In the genomic region with DNA sequence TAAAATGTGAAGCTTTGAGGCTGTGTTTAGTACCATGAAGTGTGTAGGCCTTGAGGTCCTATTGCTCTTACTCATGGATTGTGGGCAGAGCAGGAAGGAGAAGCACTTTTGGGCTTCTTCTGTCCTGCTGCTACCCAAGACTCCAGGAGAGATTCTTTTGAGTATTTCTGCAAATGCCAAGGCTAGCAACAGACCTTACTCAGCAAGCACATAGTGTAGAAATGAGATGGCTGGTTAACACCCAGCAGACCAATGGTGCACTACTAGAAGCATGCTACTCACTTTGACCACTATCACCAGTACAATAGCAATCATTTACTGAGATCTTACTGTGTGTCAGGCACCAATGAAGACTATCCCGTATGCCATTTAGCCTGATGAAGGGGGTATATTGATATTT, we compare ENCODE assay signal across 1 cellular context.
TF ChIP-seq lines count a peak whose summit lies in the region.

No MANE protein-coding gene starts in this region.

TF ChIP-seq in HepG2, 621 proteins besides CTCF, POLR2A, EP300 and RAD21:
- TF ChIP-seq MIER2 (CRISPR knock-in tag; IDR thresholded peaks at IDR 0.05) = no peak
- TF ChIP-seq CBX1 (IDR thresholded peaks at IDR 0.05; ENCODE audit: low read depth) = no peak
